In genomic region chr12:111304642-111305071, GRCh38 we compare ENCODE assay signal across 8 cellular contexts.
DNase-seq lines count a peak whose midpoint lies in the region; ATAC-seq and TF ChIP-seq lines count a peak whose summit lies in the region.

No MANE protein-coding gene starts in this region.

- H3K9me2 ChIP-seq in Loucy (replicated peaks; ENCODE audit: low read depth, low read length), result no peaks in the 10 kb centered on the region

- H3K79me2 ChIP-seq in DND-41 (ENCODE audit: insufficient read depth, low read length) (no peaks in the 10 kb centered on the region), Loucy (ENCODE audit: insufficient read depth, low read length) (no peaks in the 10 kb centered on the region), neural progenitor cell (ENCODE audit: low read depth) (no peaks in the 10 kb centered on the region)

- peaks cover 13% of the 10 kb centered on the region for H3K36me3 Mint-ChIP-seq in neural progenitor cell

- H3K4me3 Mint-ChIP-seq in neural progenitor cell, result no peak overlapping the region

- no peaks in the 10 kb centered on the region for H3K27me3 ChIP-seq in DND-41 (ENCODE audit: insufficient read depth, low read length, poor library complexity)
- no peaks in the 10 kb centered on the region for H3K27me3 ChIP-seq in Loucy (ENCODE audit: insufficient read depth, low read length, poor library complexity, severe bottlenecking)
- no peaks in the 10 kb centered on the region for H3K27me3 ChIP-seq in ascending aorta
- no peaks in the 10 kb centered on the region for H3K27me3 ChIP-seq in neural progenitor cell
- H3K27me3 ChIP-seq in tibial artery, result peaks cover 0 to 12% of the 10 kb centered on the region in 2 donors

- DNase-seq in DND-41 (peak; percentile 29), ascending aorta (ENCODE audit: low spot score in 2 of 2) (no peak), neural progenitor cell (ENCODE audit: low spot score) (peak; percentile 22), tibial artery (no peak), NCI-H1417 treated with DMSO at 0.1 percent for 48 hours (lab: John Stamatoyannopoulos, UW) (no peak)
- DNase-seq in effector CD8-positive, alpha-beta T cell (lab: John Stamatoyannopoulos, UW), result no peak

- intact Hi-C loops in ascending aorta (cut with DNase I), result no loop called here
- intact Hi-C loops in tibial artery (cut with DNase I; ENCODE audit: low total_unique reads), result no loop called here

- no peak overlapping the region for H3K4me3 ChIP-seq in DND-41 (ENCODE audit: low read depth in 1 of 2, low read length in 2 of 2)
- no peak overlapping the region for H3K4me3 ChIP-seq in Loucy (ENCODE audit: low read length, poor library complexity, severe bottlenecking)
- no peak overlapping the region for H3K4me3 ChIP-seq in ascending aorta
- H3K4me3 ChIP-seq in neural progenitor cell, result no peak overlapping the region
- H3K4me3 ChIP-seq in tibial artery, result no peak overlapping the region

- no peaks in the 10 kb centered on the region for H3K36me3 ChIP-seq in DND-41 (ENCODE audit: insufficient read depth, low read length)
- no peaks in the 10 kb centered on the region; the same call in 1 of the 2 replicates for H3K36me3 ChIP-seq in Loucy (ENCODE audit: insufficient read depth, low read length)
- H3K36me3 ChIP-seq in ascending aorta, result no peaks in the 10 kb centered on the region
- H3K36me3 ChIP-seq in neural progenitor cell, result no peaks in the 10 kb centered on the region
- no peaks in the 10 kb centered on the region for H3K36me3 ChIP-seq in tibial artery

- H3K27me3 Mint-ChIP-seq in neural progenitor cell (ENCODE audit: insufficient read depth, low read depth), result peaks cover 2% of the 10 kb centered on the region

- peaks cover 22% of the 10 kb centered on the region for H3K9me3 Mint-ChIP-seq in neural progenitor cell

- no peaks in the 10 kb centered on the region for H4K20me1 ChIP-seq in DND-41 (ENCODE audit: insufficient read depth, low read length)
- H4K20me1 ChIP-seq in Loucy (ENCODE audit: insufficient read depth, low read length, poor library complexity, severe bottlenecking), result no peaks in the 10 kb centered on the region
- no peaks in the 10 kb centered on the region for H4K20me1 ChIP-seq in neural progenitor cell (ENCODE audit: low read depth)

- H2AFZ ChIP-seq in DND-41 (ENCODE audit: low read depth, low read length), result no peak overlapping the region
- no peak overlapping the region for H2AFZ ChIP-seq in Loucy (ENCODE audit: low read length)
- no peak overlapping the region for H2AFZ ChIP-seq in neural progenitor cell (replicated peaks)

- no peak for ATAC-seq in DND-41 (ENCODE audit: insufficient read depth, low read depth)
- ATAC-seq in HG03175 (IDR thresholded peaks at IDR 0.05; ENCODE audit: unreplicated experiment), result no peak

- H3K4me1 ChIP-seq in DND-41 (ENCODE audit: insufficient read depth, low read length) (no peaks in the 10 kb centered on the region), Loucy (ENCODE audit: insufficient read depth, low read length, poor library complexity, severe bottlenecking) (peaks cover 3% of the 10 kb centered on the region), ascending aorta (no peaks in the 10 kb centered on the region), neural progenitor cell (no peaks in the 10 kb centered on the region), tibial artery (no peaks in the 10 kb centered on the region)

- H3K4me1 Mint-ChIP-seq in neural progenitor cell, result no peaks in the 10 kb centered on the region

- no peak overlapping the region for H3K27ac Mint-ChIP-seq in neural progenitor cell

- H3K9me3 ChIP-seq in DND-41 (ENCODE audit: insufficient read depth, low read length, severe bottlenecking) (peaks cover 25% of the 10 kb centered on the region), Loucy (ENCODE audit: insufficient read depth, low read depth, low read length) (peaks cover 22% of the 10 kb centered on the region; the same call in 1 of the 2 replicates), ascending aorta (peaks cover 16 to 24% of the 10 kb centered on the region in 2 donors), neural progenitor cell (ENCODE audit: low read depth) (peaks cover 8% of the 10 kb centered on the region), tibial artery (peaks cover 0 to 35% (median 30%) of the 10 kb centered on the region in 3 donors)

- no peak overlapping the region for H3K9ac ChIP-seq in DND-41 (ENCODE audit: low read depth, low read length)
- no peak overlapping the region for H3K9ac ChIP-seq in Loucy (ENCODE audit: low read depth, low read length, poor library complexity, severe bottlenecking)
- H3K9ac ChIP-seq in neural progenitor cell, result no peak overlapping the region

- peak; percentile 83 for TF ChIP-seq CTCF in DND-41 (IDR thresholded peaks at IDR 0.05; ENCODE audit: borderline replicate concordance, extremely low read depth, low read length, poor library complexity, severe bottlenecking)
- TF ChIP-seq CTCF in Loucy (conservative IDR thresholded peaks at IDR 0.05; ENCODE audit: low read length), result peak; percentile 98
- peak; percentile 12 to 38 (median 21) for TF ChIP-seq CTCF in ascending aorta (IDR thresholded peaks at IDR 0.05)
- peak; percentile 81 for TF ChIP-seq CTCF in neural progenitor cell (IDR thresholded peaks at IDR 0.05)
- TF ChIP-seq CTCF in tibial artery (IDR thresholded peaks at IDR 0.05), result peak in 1 of 2 experiments; percentile 34

- no peak overlapping the region for H3K4me2 ChIP-seq in DND-41 (ENCODE audit: insufficient read depth, low read length)
- no peak overlapping the region for H3K4me2 ChIP-seq in Loucy (ENCODE audit: low read depth, low read length, poor library complexity, severe bottlenecking)
- H3K4me2 ChIP-seq in neural progenitor cell, result no peak overlapping the region

- no peaks in the 10 kb centered on the region for H3F3A ChIP-seq in Loucy (ENCODE audit: low read depth)
- H3F3A ChIP-seq in neural progenitor cell (ENCODE audit: low read depth), result no peaks in the 10 kb centered on the region

- no peak overlapping the region for H3K27ac ChIP-seq in DND-41 (ENCODE audit: low read length)
- no peak overlapping the region for H3K27ac ChIP-seq in ascending aorta
- no peak overlapping the region for H3K27ac ChIP-seq in neural progenitor cell
- no peak overlapping the region for H3K27ac ChIP-seq in tibial artery

Comparison
In these comparisons a context has a peak if more than half of its experiments do, and no peak if none do; other contexts are left out.
1. DNase-seq: peak in DND-41 (single experiment) and neural progenitor cell (single experiment); none in ascending aorta (0 of 2), tibial artery (0 of 2), effector CD8-positive, alpha-beta T cell (single experiment) and NCI-H1417 treated with DMSO at 0.1 percent for 48 hours (single experiment).